13 cellular contexts compared by ENCODE assay signal in genomic region chr2:174153757-174154680, GRCh38.
DNase-seq lines count a peak whose midpoint lies in the region; ATAC-seq and TF ChIP-seq lines count a peak whose summit lies in the region.
"Had no signal": no experiment of that assay in that cellular context is flagged by ENCODE, and none has a peak within 500 bp of the region (broad histone marks: within the 10 kb centered on the region; RNA-seq: fewer than 3 reads in every experiment).

No MANE protein-coding gene starts in this region.

- peaks cover 5% of the 10 kb centered on the region for H3K36me3 ChIP-seq in MG63
- no peaks in the 10 kb centered on the region for H3K36me3 ChIP-seq in CD8-positive, alpha-beta T cell (ENCODE audit: insufficient read depth, low read length)

- POLR2A ChIA-PET in CD8-positive, alpha-beta T cell (lab: Charles Lee): no interaction called here

- peaks cover 9% of the 10 kb centered on the region for H3K36me3 Mint-ChIP-seq in CD8-positive, alpha-beta T cell

- H3K27me3 Mint-ChIP-seq in CD8-positive, alpha-beta T cell (ENCODE audit: low read depth): no peaks in the 10 kb centered on the region
- H3K27me3 Mint-ChIP-seq: activated CD8-positive, alpha-beta memory T cell treated with anti-CD3 and anti-CD28 coated beads, Interleukin-2, amount 10 ng/mL, durations not matched to agents 7 days and 5 days had no signal

- in situ Hi-C loops in astrocyte of the spinal cord (cut with HindIII; ENCODE audit: low sequenced_read_pairs): no loop called here

- H3K4me3 ChIP-seq in AG10803 (ENCODE audit: low read length) (no peak overlapping the region), MG63 (no peak overlapping the region), astrocyte of the spinal cord (ENCODE audit: low read depth, low read length) (no peak overlapping the region)
- H3K4me3 ChIP-seq in CD8-positive, alpha-beta T cell (ENCODE audit: low read depth, low read length): no peak overlapping the region

- H3K9me3 ChIP-seq in MG63: no peaks in the 10 kb centered on the region
- H3K9me3 ChIP-seq in CD8-positive, alpha-beta T cell (ENCODE audit: low read length): no peaks in the 10 kb centered on the region

- no peak overlapping the region for H3K27ac ChIP-seq in CD8-positive, alpha-beta T cell (ENCODE audit: low read depth, low read length)

- intact Hi-C loops in CD8-positive, alpha-beta T cell (cut with DNase I, micrococcal nuclease): no loop called here

- ATAC-seq in CD8-positive, alpha-beta T cell: no peak
- no peak for ATAC-seq in HG03571 (IDR thresholded peaks at IDR 0.05; ENCODE audit: unreplicated experiment)
- ATAC-seq: activated CD8-positive, alpha-beta memory T cell treated with anti-CD3 and anti-CD28 coated beads, Interleukin-2, amount 10 ng/mL, durations not matched to agents 7 days and 5 days had no signal

- H3K9me3 Mint-ChIP-seq in CD8-positive, alpha-beta T cell: no peaks in the 10 kb centered on the region
- H3K9me3 Mint-ChIP-seq: H9 had no signal

- H3K4me1 ChIP-seq in CD8-positive, alpha-beta T cell (ENCODE audit: insufficient read depth, low read length): no peaks in the 10 kb centered on the region

- DNase-seq in AG10803 (ENCODE audit: low read depth) (peak; percentile 69), MG63 (peak; percentile 61), astrocyte of the spinal cord (ENCODE audit: low read depth, low spot score) (peak; percentile 69), iris pigment epithelial cell (ENCODE audit: low read depth) (peak; percentile 92)
- no peak for DNase-seq in CD8-positive, alpha-beta T cell
- DNase-seq in activated naive CD4-positive, alpha-beta T cell treated with anti-CD3 and anti-CD28 coated beads, Interleukin-2, amount 50 U/mL, for 16 hours: no peak
- DNase-seq in activated CD4-positive, alpha-beta T cell treated with anti-CD3 and anti-CD28 coated beads, Interleukin-2, amount 50 U/mL, for 48 hours: no peak
- DNase-seq: activated CD8-positive, alpha-beta memory T cell treated with anti-CD3 and anti-CD28 coated beads, Interleukin-2, amount 10 ng/mL, durations not matched to agents 7 days and 5 days; anterior cingulate cortex; H9; NCI-H524; posterior cingulate gyrus had no signal

- H3K4me1 Mint-ChIP-seq in CD8-positive, alpha-beta T cell (ENCODE audit: low read depth): peaks cover 7% of the 10 kb centered on the region

- CTCF ChIA-PET in CD8-positive, alpha-beta T cell (lab: Charles Lee): interaction anchor here (0.7 kb wide), 1 partner anchor 410 kb away, joined by 3 read pairs; no protein-coding TSS in a partner anchor

- H3K4me3 Mint-ChIP-seq in CD8-positive, alpha-beta T cell: no peak overlapping the region
- H3K4me3 Mint-ChIP-seq: activated CD8-positive, alpha-beta memory T cell treated with anti-CD3 and anti-CD28 coated beads, Interleukin-2, amount 10 ng/mL, durations not matched to agents 7 days and 5 days; H9 had no signal

- no peak overlapping the region for H3K27ac Mint-ChIP-seq in CD8-positive, alpha-beta T cell
- H3K27ac Mint-ChIP-seq: activated CD8-positive, alpha-beta memory T cell treated with anti-CD3 and anti-CD28 coated beads, Interleukin-2, amount 10 ng/mL, durations not matched to agents 7 days and 5 days; H9 had no signal

- TF ChIP-seq CTCF in AG10803 (conservative IDR thresholded peaks at IDR 0.05; ENCODE audit: low read length) (no peak), astrocyte of the spinal cord (IDR thresholded peaks at IDR 0.05; ENCODE audit: low read depth, low read length) (no peak)
- no peak for TF ChIP-seq CTCF in CD8-positive, alpha-beta T cell (IDR thresholded peaks at IDR 0.05)

- no peaks in the 10 kb centered on the region for H3K27me3 ChIP-seq in MG63
- no peaks in the 10 kb centered on the region for H3K27me3 ChIP-seq in CD8-positive, alpha-beta T cell (ENCODE audit: insufficient read depth, low read length)

Comparison
In these comparisons a context has a peak if more than half of its experiments do, and no peak if none do; other contexts are left out.
1. DNase-seq: peak in AG10803 (single experiment), MG63 (single experiment), astrocyte of the spinal cord (single experiment) and iris pigment epithelial cell (single experiment); none in CD8-positive, alpha-beta T cell (0 of 7), activated naive CD4-positive, alpha-beta T cell treated with anti-CD3 and anti-CD28 coated beads, Interleukin-2, amount 50 U/mL, for 16 hours (single experiment) and activated CD4-positive, alpha-beta T cell treated with anti-CD3 and anti-CD28 coated beads, Interleukin-2, amount 50 U/mL, for 48 hours (0 of 2).